In genomic region chr2:237723613-237724012, GRCh38 we compare ENCODE assay signal across 8 cellular contexts.
A peak's percentile ranks its signal among the peaks of the same experiment; 100 is the strongest.
DNase-seq lines count a peak whose midpoint lies in the region; ATAC-seq, FAIRE-seq and TF ChIP-seq lines count a peak whose summit lies in the region.

No MANE protein-coding gene starts in this region.

- DNase-seq in GM12891 (ENCODE audit: insufficient read length, low spot score), result peak; percentile 39
- peak; percentile 38 for DNase-seq in SHP77 treated with DMSO at 0.1 percent for 48 hours (lab: John Stamatoyannopoulos, UW)
- no peak for DNase-seq in Right ventricle myocardium inferior (ENCODE audit: missing footprints)
- DNase-seq in NOMO-1 (lab: John Stamatoyannopoulos, UW; ENCODE audit: unreplicated experiment in 2 of 2), result no peak
- no peak for DNase-seq in NCI-H526 treated with DMSO at 0.1 percent for 48 hours (lab: John Stamatoyannopoulos, UW)

- ATAC-seq in HG02798 (IDR thresholded peaks at IDR 0.05; ENCODE audit: poor library complexity, unreplicated experiment) (peak; percentile 85), Right ventricle myocardium inferior (peak; percentile 63), GM19351 (IDR thresholded peaks at IDR 0.05; ENCODE audit: unreplicated experiment) (no peak), GM19023 (IDR thresholded peaks at IDR 0.05; ENCODE audit: unreplicated experiment) (no peak)

- FAIRE-seq in GM12891 (lab: Jason Lieb, UNC), result peak; percentile 84

- no peak for TF ChIP-seq POLR2A in GM12891 (IDR thresholded peaks at IDR 0.05; ENCODE audit: low read depth, low read length)

- intact Hi-C loops in Right ventricle myocardium inferior (cut with DNase I), result no loop called here

TF ChIP-seq in GM12891, 5 proteins besides CTCF, POLR2A, EP300 and RAD21:
- no peak for TF ChIP-seq PAX5 (IDR thresholded peaks at IDR 0.05; ENCODE audit: insufficient read depth, low read length, severe bottlenecking)
- no peak for TF ChIP-seq TAF1 (IDR thresholded peaks at IDR 0.05; ENCODE audit: low read depth, low read length)
- TF ChIP-seq SPI1 (IDR thresholded peaks at IDR 0.05; ENCODE audit: low read depth, low read length), result no peak
- TF ChIP-seq POU2F2 (IDR thresholded peaks at IDR 0.05; ENCODE audit: low read depth, low read length), result no peak
- TF ChIP-seq POLR2AphosphoS5 (IDR thresholded peaks at IDR 0.05; ENCODE audit: low read depth, low read length), result no peak

Comparison
In these comparisons a context has a peak if more than half of its experiments do, and no peak if none do; other contexts are left out.
1. DNase-seq: peak in GM12891 (single experiment) and SHP77 treated with DMSO at 0.1 percent for 48 hours (single experiment); none in Right ventricle myocardium inferior (single experiment), NOMO-1 (0 of 2) and NCI-H526 treated with DMSO at 0.1 percent for 48 hours (single experiment).
2. ATAC-seq: peak in HG02798 (single experiment) and Right ventricle myocardium inferior (single experiment); none in GM19351 (single experiment) and GM19023 (single experiment).